ENCODE assay signal across 1 cellular context in genomic region chr4:174332741-174333493, GRCh38.
TF ChIP-seq lines count a peak whose summit lies in the region.

No MANE protein-coding gene starts in this region.

TF ChIP-seq in SK-N-SH, 30 proteins besides CTCF, POLR2A, EP300 and RAD21 (continued from another document):
- TF ChIP-seq USF1 (IDR thresholded peaks at IDR 0.05; ENCODE audit: borderline replicate concordance, low read depth) (no peak), TCF12 (IDR thresholded peaks at IDR 0.05) (peak; percentile 79), MAX (IDR thresholded peaks at IDR 0.05; ENCODE audit: low read depth) (no peak), EZH2phosphoT487 (IDR thresholded peaks at IDR 0.05; ENCODE audit: borderline replicate concordance, low read depth) (no peak), NRF1 (IDR thresholded peaks at IDR 0.05; ENCODE audit: low read depth, low read length) (no peak), MXI1 (IDR thresholded peaks at IDR 0.05; ENCODE audit: low read depth, low read length) (no peak), IRF3 (IDR thresholded peaks at IDR 0.05; ENCODE audit: low read depth, low read length) (no peak), GATA2 (CRISPR knock-in tag; IDR thresholded peaks at IDR 0.05) (no peak), JUND (IDR thresholded peaks at IDR 0.05) (peak; percentile 54; the same call in 1 of the 2 replicates), USF2 (IDR thresholded peaks at IDR 0.05; ENCODE audit: borderline replicate concordance, low read depth, low read length) (no peak), FOSL2 (IDR thresholded peaks at IDR 0.05; ENCODE audit: borderline replicate concordance, low read depth) (no peak; the same call in 1 of the 2 replicates), POLR2AphosphoS5 (IDR thresholded peaks at IDR 0.05; ENCODE audit: low read depth, low read length) (peak; percentile 28; the same call in 1 of the 2 replicates), YY1 (IDR thresholded peaks at IDR 0.05; ENCODE audit: low read depth) (no peak), RXRA (IDR thresholded peaks at IDR 0.05; ENCODE audit: borderline replicate concordance, low read depth) (no peak)
